1 cellular context compared by ENCODE assay signal in the genomic region with DNA sequence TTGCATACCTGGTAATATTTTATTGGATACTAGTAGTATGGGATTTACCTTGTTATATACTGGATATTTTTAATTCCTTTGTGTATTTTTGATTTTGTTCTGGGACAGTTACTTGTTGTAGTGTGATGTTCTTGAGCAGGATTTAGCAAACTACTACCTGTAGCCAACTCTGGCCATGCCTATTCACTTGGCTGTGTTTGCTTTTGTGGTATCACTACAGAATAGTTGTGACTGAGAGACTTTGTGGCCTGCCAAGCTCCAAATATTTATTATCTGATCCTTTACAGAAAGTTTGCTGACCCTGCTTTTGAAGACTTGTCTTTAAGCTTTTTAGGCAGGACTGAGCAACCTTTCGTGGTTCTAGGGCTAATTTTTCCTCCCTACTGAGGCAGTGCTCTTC.
TF ChIP-seq lines count a peak whose summit lies in the region.

No MANE protein-coding gene starts in this region.

TF ChIP-seq in K562, 482 proteins besides CTCF, POLR2A, EP300 and RAD21 (continued from another document):
- no peak for TF ChIP-seq ETV6 (IDR thresholded peaks at IDR 0.05; ENCODE audit: borderline replicate concordance in 1 of 2, low read depth in 2 of 2, low read length in 1 of 2)
- TF ChIP-seq ETV6 (CRISPR knock-in tag; IDR thresholded peaks at IDR 0.05; ENCODE audit: borderline replicate concordance): no peak
- TF ChIP-seq, protein P1, sequence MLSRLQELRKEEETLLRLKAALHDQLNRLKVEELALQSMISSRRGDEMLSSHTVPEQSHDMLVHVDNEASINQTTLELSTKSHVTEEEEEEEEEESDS (CRISPR knock-in tag; IDR thresholded peaks at IDR 0.05): no peak
- no peak for TF ChIP-seq ARID4B (CRISPR knock-in tag; IDR thresholded peaks at IDR 0.05)
- TF ChIP-seq NONO (IDR thresholded peaks at IDR 0.05; ENCODE audit: low read depth in 2 of 2, low read length in 1 of 2): no peak
- no peak for TF ChIP-seq SMARCA5 (IDR thresholded peaks at IDR 0.05)
- no peak for TF ChIP-seq TCF7L2 (IDR thresholded peaks at IDR 0.05; ENCODE audit: low read depth, low read length)
- TF ChIP-seq THAP7 (CRISPR knock-in tag; IDR thresholded peaks at IDR 0.05): no peak
- TF ChIP-seq ZKSCAN1 (IDR thresholded peaks at IDR 0.05; ENCODE audit: low read depth, low read length): no peak
